In genomic region chr2:191343796-191344338, GRCh38 we compare ENCODE assay signal across 21 cellular contexts.
"Had no signal": no experiment of that assay in that cellular context is flagged by ENCODE, and none has a peak within 500 bp of the region (broad histone marks: within the 10 kb centered on the region; RNA-seq: fewer than 3 reads in every experiment).

No MANE protein-coding gene starts in this region.

- H3K4me1 ChIP-seq: sigmoid colon, suprapubic skin, thyroid gland, uterus had no signal

- H3K27me3 ChIP-seq: esophagus squamous epithelium, right atrium auricular region, sigmoid colon, suprapubic skin, thyroid gland, uterus had no signal

- H3K9me3 Mint-ChIP-seq: naive B cell, nephron progenitor cell, type B pancreatic cell had no signal

- H3K4me1 Mint-ChIP-seq: immature natural killer cell had no signal

- H3K9me3 ChIP-seq: esophagus squamous epithelium, left ventricle myocardium inferior, lower lobe of right lung, right atrium auricular region, sigmoid colon, suprapubic skin, thyroid gland, uterus had no signal

- H3K27ac Mint-ChIP-seq: immature natural killer cell, nephron progenitor cell, type B pancreatic cell had no signal

- H3K36me3 ChIP-seq: esophagus squamous epithelium, lower lobe of right lung, right atrium auricular region, sigmoid colon, suprapubic skin, thyroid gland, uterus had no signal

- H3K27me3 Mint-ChIP-seq: naive B cell, type B pancreatic cell had no signal

- DNase-seq: cerebellar nuclear complex; cortex of kidney; effector memory CD4-positive, alpha-beta T cell; esophagus squamous epithelium; foreskin fibroblast; immature natural killer cell; left ventricle myocardium inferior; lower lobe of right lung; mesenchymal stem cell; midbrain; naive B cell; nephron progenitor cell; sigmoid colon; stimulated activated CD4-positive, alpha-beta T cell treated with anti-CD3 and anti-CD28 coated beads, Interleukin-12 subunit alpha, Interleukin-12 subunit beta, amount 100 ng/mL, for 4 hours; stimulated activated naive CD8-positive, alpha-beta T cell treated with anti-CD3 and anti-CD28 coated beads, Interleukin-15, Interleukin-2, amounts not matched to agents 100 U/mL and 50 U/mL, for 24 hours; thyroid gland; uterus had no signal

- H3K4me3 ChIP-seq: esophagus squamous epithelium, left ventricle myocardium inferior, lower lobe of right lung, right atrium auricular region, sigmoid colon, skin epidermis, suprapubic skin, thyroid gland, uterus had no signal

- ATAC-seq: lower lobe of right lung; stimulated activated naive CD8-positive, alpha-beta T cell treated with anti-CD3 and anti-CD28 coated beads, Interleukin-15, Interleukin-2, amounts not matched to agents 100 U/mL and 50 U/mL, for 24 hours had no signal

- H3K4me3 Mint-ChIP-seq: immature natural killer cell, naive B cell, nephron progenitor cell, type B pancreatic cell had no signal

- H3K36me3 Mint-ChIP-seq: immature natural killer cell had no signal

- H3K27ac ChIP-seq: esophagus squamous epithelium, left ventricle myocardium inferior, lower lobe of right lung, right atrium auricular region, sigmoid colon, skin epidermis, suprapubic skin, thyroid gland, uterus had no signal
